Comparison of ENCODE assay signal across 8 cellular contexts in the genomic region with DNA sequence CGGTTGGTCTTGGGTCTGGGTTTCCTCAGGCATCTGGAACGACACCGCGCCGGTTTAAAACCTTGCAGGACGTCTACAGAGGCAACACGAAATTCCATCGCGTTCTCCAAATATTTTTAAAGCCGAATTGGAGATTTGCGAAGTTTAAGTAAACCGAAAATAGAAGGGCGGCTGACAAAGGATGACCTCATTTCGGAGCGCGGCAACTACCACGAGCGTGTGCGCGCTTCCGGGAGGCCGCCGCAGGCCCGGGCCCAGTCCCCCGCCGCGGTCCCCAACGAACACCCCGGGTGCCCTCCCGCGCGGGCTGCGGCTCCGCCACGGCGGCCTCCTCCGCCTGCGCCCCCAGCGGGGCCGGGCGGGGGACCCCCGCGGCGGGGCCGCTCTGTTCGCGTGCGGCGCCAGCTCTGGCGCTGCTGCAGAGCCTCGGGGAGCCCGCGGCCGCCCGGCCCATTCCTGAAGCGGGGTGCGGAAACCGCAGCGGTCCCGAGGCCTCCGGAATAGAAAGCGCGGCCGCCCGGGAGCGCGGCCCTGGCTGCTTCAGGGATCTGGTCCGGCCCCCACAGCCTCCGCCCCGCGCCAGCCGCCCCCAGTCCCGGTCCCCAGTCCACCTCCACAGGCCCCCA. TPM values are rescaled to one million over a fixed set of nuclear protein-coding genes. Genes with fewer than 3 reads are reported as not detected.
DNase-seq lines count a peak whose midpoint lies in the region; ATAC-seq, FAIRE-seq and TF ChIP-seq lines count a peak whose summit lies in the region.

No MANE protein-coding gene starts in this region.

- peak in 1 of 2 experiments; percentile 37 for DNase-seq in A549 (ENCODE audit: low read depth in 1 of 2, low spot score in 1 of 2)
- DNase-seq in SJSA1 (ENCODE audit: low read depth in 1 of 2, low spot score in 2 of 2), result peak; percentile 41 to 55
- peak; percentile 66 for DNase-seq in amniotic stem cell (lab: John Stamatoyannopoulos, UW)
- peak; percentile 65 for DNase-seq in hepatic stellate cell (ENCODE audit: low spot score)
- no peak for DNase-seq in skeletal muscle cell (ENCODE audit: low read depth)
- no peak for DNase-seq in ureter (ENCODE audit: low spot score)

- TF ChIP-seq RAD21 in A549 (conservative IDR thresholded peaks at IDR 0.05 in 1 of 2, IDR thresholded peaks at IDR 0.05 in 1 of 2), result no peak

- TF ChIP-seq POLR2A in A549 (IDR thresholded peaks at IDR 0.05; ENCODE audit: low read length), result no peak; the same call in 1 of the 2 replicates

- CTCF ChIA-PET in A549 (lab: Yijun Ruan, JAX), result interaction anchor here (1.5 to 2.3 kb wide), 2 partner anchors 38 to 125 kb away, joined by 3 to 9 read pairs; no protein-coding TSS in a partner anchor

- no peak; the same call in 2 of the 3 replicates for TF ChIP-seq CTCF in A549 (IDR thresholded peaks at IDR 0.05)

- H3K27ac ChIP-seq in A549 (peak overlapping the region; percentile 95 to 97), SJSA1 (peak overlapping the region; percentile 95)

- no peak for TF ChIP-seq EP300 in A549 (IDR thresholded peaks at IDR 0.05)

- POLR2A ChIA-PET in A549 (lab: Yijun Ruan, JAX), result no interaction called here

- no peak for FAIRE-seq in A549 (lab: Jason Lieb, UNC)

- H3K4me1 ChIP-seq in A549, result peaks cover 46% of the 10 kb centered on the region
- peaks cover 35% of the 10 kb centered on the region for H3K4me1 ChIP-seq in SJSA1 (replicated peaks)

- peaks cover 54% of the 10 kb centered on the region for H3K36me3 ChIP-seq in SJSA1

- no peaks in the 10 kb centered on the region for H3K9me3 ChIP-seq in A549
- H3K9me3 ChIP-seq in SJSA1 (replicated peaks), result no peaks in the 10 kb centered on the region

- peak overlapping the region; percentile 97 for H3K4me3 ChIP-seq in A549
- H3K4me3 ChIP-seq in SJSA1, result peak overlapping the region; percentile 69
- peak overlapping the region; percentile 73 for H3K4me3 ChIP-seq in skeletal muscle cell (ENCODE audit: low read depth, low read length)

- ATAC-seq in A549 (peak; percentile 4 to 49), GM18520 (IDR thresholded peaks at IDR 0.05; ENCODE audit: unreplicated experiment) (peak; percentile 13), HG03139 (IDR thresholded peaks at IDR 0.05; ENCODE audit: unreplicated experiment) (peak; percentile 28)

- H3K27me3 ChIP-seq in SJSA1 (replicated peaks), result no peaks in the 10 kb centered on the region

- peak overlapping the region; percentile 77 for H3K4me2 ChIP-seq in A549

- WGBS in A549 (ENCODE audit: missing lambda C conversion rate), result 2% methylated on average over 23 of the region's 73 CpGs

TF ChIP-seq in A549, 52 proteins besides CTCF, POLR2A, EP300 and RAD21:
- TF ChIP-seq USF2 (IDR thresholded peaks at IDR 0.05), result no peak
- TF ChIP-seq PHF8 (IDR thresholded peaks at IDR 0.05; ENCODE audit: borderline replicate concordance, low read depth), result peak; percentile 94

RNA-seq across cellular contexts. Expression of gene HSP90AA1, which starts 0.4 kb away (rescaled TPM):
- polyA plus RNA-seq in A549 (2011; rRNA removed) (944 and 1,087 TPM in 2 replicates), A549 (2017; fragmentation: RNase III; extraction: RNeasy Plus Mini Kit Qiagen cat#74134 plus additional on column Dnase treatment) (1,680 to 2,326 TPM (median 1,864 TPM) in 3 replicates)
- polyA plus RNA-seq in A549 (2012; cell fraction: cytosol; rRNA removed), result 384 and 510 TPM in 2 replicates
- 279 and 366 TPM in 2 replicates for polyA plus RNA-seq in A549 (2012; cell fraction: nucleus; rRNA removed)
- polyA minus RNA-seq in A549 (2011; rRNA and poly(A)+ RNA removed), result 429 and 465 TPM in 2 replicates
- 367 and 670 TPM in 2 replicates for total RNA-seq in SJSA1 (2014; rRNA removed; shearing (Covaris generic))
- 583 TPM for total RNA-seq in ureter

RNA-seq across cellular contexts. Expression of gene WDR20, which starts 53.2 kb away (rescaled TPM):
- 17.6 and 20.6 TPM in 2 replicates for polyA plus RNA-seq in A549 (2011; rRNA removed)
- 13.3 and 15.1 TPM in 2 replicates for polyA plus RNA-seq in A549 (2012; cell fraction: cytosol; rRNA removed)
- polyA plus RNA-seq in A549 (2012; cell fraction: nucleus; rRNA removed), result 14.8 and 18.4 TPM in 2 replicates
- 19.5 to 21.6 TPM (median 20.4 TPM) in 3 replicates for polyA plus RNA-seq in A549 (2017; fragmentation: RNase III; extraction: RNeasy Plus Mini Kit Qiagen cat#74134 plus additional on column Dnase treatment)
- 29.8 and 33.4 TPM in 2 replicates for polyA minus RNA-seq in A549 (2011; rRNA and poly(A)+ RNA removed)
- 14.6 and 19.3 TPM in 2 replicates for total RNA-seq in SJSA1 (2014; rRNA removed; shearing (Covaris generic))
- 45.7 TPM for total RNA-seq in ureter

Comparison
In these comparisons a context has a peak if more than half of its experiments do, and no peak if none do; other contexts are left out.
1. DNase-seq: peak in SJSA1 (2 of 2), amniotic stem cell (single experiment) and hepatic stellate cell (single experiment); none in skeletal muscle cell (single experiment) and ureter (single experiment).
2. Peak in every context shown above with its lines, with median percentiles within 50 percentile points of each other: ATAC-seq and H3K4me3 ChIP-seq.